In the genomic region with DNA sequence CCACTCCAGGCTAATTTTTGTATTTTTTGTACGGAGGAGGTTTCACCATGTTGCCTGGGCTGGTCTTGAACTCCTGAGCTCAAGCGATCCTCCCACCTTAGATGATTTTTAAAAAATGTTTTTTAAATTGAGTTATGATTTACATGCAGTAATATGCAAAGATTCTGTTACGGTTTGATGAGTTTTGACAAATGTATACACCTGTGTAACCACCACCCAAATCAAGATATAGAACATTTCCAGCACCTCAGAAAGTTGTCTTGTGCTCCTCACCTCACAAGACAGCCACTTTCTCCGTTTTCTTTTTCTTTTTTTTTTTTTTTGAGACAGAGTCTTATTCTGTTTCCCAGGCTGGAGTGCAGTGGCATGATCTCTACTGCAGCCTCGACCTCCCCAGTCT, we compare ENCODE assay signal across 1 cellular context.
TF ChIP-seq lines count a peak whose summit lies in the region.

No MANE protein-coding gene starts in this region.

TF ChIP-seq in SK-N-SH treated with all-trans-retinoic acid at 6 μM for 48 hours, 23 proteins besides CTCF, POLR2A, EP300 and RAD21:
- TF ChIP-seq ARNTL (CRISPR knock-in tag; IDR thresholded peaks at IDR 0.05; ENCODE audit: borderline replicate concordance, low read depth) (no peak), GLIS3 (CRISPR knock-in tag; IDR thresholded peaks at IDR 0.05) (no peak)
